Comparison of ENCODE assay signal across 28 cellular contexts in the genomic region with DNA sequence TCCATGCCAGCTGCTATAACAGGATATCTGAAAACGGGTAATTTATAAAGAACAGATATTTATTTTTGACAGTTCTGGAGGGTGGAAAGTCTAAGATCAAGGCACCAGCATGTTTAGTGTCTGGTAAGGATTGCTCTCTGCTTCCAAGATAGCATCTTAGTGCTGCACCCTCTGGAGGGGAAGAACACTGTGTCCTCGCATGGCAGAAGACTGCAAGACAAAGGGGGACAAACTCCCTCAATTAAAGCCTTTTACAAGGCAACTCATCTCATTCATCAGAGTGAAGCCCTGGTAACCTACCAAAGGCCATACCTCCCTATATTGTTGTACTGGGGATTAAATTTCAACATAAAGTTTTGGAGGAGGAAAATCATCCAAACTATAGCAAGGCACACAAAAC.
"Had no signal": no experiment of that assay in that cellular context is flagged by ENCODE, and none has a peak within 500 bp of the region (broad histone marks: within the 10 kb centered on the region; RNA-seq: fewer than 3 reads in every experiment).

No MANE protein-coding gene starts in this region.

- H3K36me3 Mint-ChIP-seq: natural killer cell treated with Interleukin-12 subunit alpha and Interleukin-12 subunit beta and Interleukin-15 and Interleukin-18, amount 100 ng/mL, for 72 hours; stimulated activated effector memory CD8-positive, alpha-beta T cell treated with anti-CD3 and anti-CD28 coated beads, Interleukin-12 subunit alpha, Interleukin-12 subunit beta, amount 100 ng/mL, for 72 hours; stimulated activated naive B cell treated with anti-CD40 and anti-IgM and Interleukin-4, amounts not matched to agents 10 μg/mL and 1 μg/mL and 100 μg/mL, for 72 hours had no signal

- DNase-seq: nephron progenitor cell; occipital lobe; ovary; posterior cingulate gyrus; psoas muscle; right cardiac atrium; right lobe of liver; sigmoid colon; small intestine; stimulated activated CD4-positive, alpha-beta T cell treated with anti-CD3 and anti-CD28 coated beads, Interleukin-15, amount 100 ng/mL, for 24 hours; stimulated activated CD4-positive, alpha-beta T cell treated with anti-CD3 and anti-CD28 coated beads, Interleukin-2, amount 100 ng/mL, for 24 hours; stimulated activated CD4-positive, alpha-beta T cell treated with anti-CD3 and anti-CD28 coated beads, Interleukin-2, amount 100 ng/mL, for 48 hours; stimulated activated CD4-positive, alpha-beta T cell treated with anti-CD3 and anti-CD28 coated beads, Interleukin-4, amount 100 ng/mL, for 24 hours; stimulated activated naive B cell treated with anti-CD40 and anti-IgM and Interleukin-4, amounts not matched to agents 10 μg/mL and 1 μg/mL and 100 μg/mL, for 72 hours; stimulated activated naive CD4-positive, alpha-beta T cell treated with Interleukin-2 at 50 U/mL for 16 hours; stomach; thyroid gland; trophoblast cell; upper lobe of left lung had no signal

- ATAC-seq: natural killer cell treated with Interleukin-12 subunit alpha and Interleukin-12 subunit beta and Interleukin-15 and Interleukin-18, amount 100 ng/mL, for 72 hours; psoas muscle; right cardiac atrium; right lobe of liver; stimulated activated effector memory CD8-positive, alpha-beta T cell treated with anti-CD3 and anti-CD28 coated beads, Interleukin-12 subunit alpha, Interleukin-12 subunit beta, amount 100 ng/mL, for 72 hours; stimulated activated naive B cell treated with anti-CD40 and anti-IgM and Interleukin-4, amounts not matched to agents 10 μg/mL and 1 μg/mL and 100 μg/mL, for 72 hours had no signal

- H3K36me3 ChIP-seq: ovary, right lobe of liver, sigmoid colon, stomach, thoracic aorta, thyroid gland, tibial nerve, upper lobe of left lung, vagina had no signal

- H3K27ac ChIP-seq: ovary, parathyroid adenoma, psoas muscle, right lobe of liver, sigmoid colon, stomach, thoracic aorta, thyroid gland, tibial nerve, upper lobe of left lung, vagina had no signal

- H3K9me3 ChIP-seq: ovary, psoas muscle, right lobe of liver, sigmoid colon, stomach, thoracic aorta, thyroid gland, tibial nerve, upper lobe of left lung, vagina had no signal

- H3K4me1 Mint-ChIP-seq: nephron progenitor cell; neural crest cell; stimulated activated effector memory CD8-positive, alpha-beta T cell treated with anti-CD3 and anti-CD28 coated beads, Interleukin-12 subunit alpha, Interleukin-12 subunit beta, amount 100 ng/mL, for 72 hours; stimulated activated naive B cell treated with anti-CD40 and anti-IgM and Interleukin-4, amounts not matched to agents 10 μg/mL and 1 μg/mL and 100 μg/mL, for 72 hours had no signal

- H3K27me3 Mint-ChIP-seq: natural killer cell treated with Interleukin-12 subunit alpha and Interleukin-12 subunit beta and Interleukin-15 and Interleukin-18, amount 100 ng/mL, for 72 hours; progenitor cell of endocrine pancreas; stimulated activated naive B cell treated with anti-CD40 and anti-IgM and Interleukin-4, amounts not matched to agents 10 μg/mL and 1 μg/mL and 100 μg/mL, for 72 hours; stimulated activated naive CD8-positive, alpha-beta T cell treated with anti-CD3 and anti-CD28 coated beads, Interleukin-15, Interleukin-2, amounts not matched to agents 100 ng/mL and 50 ng/mL, for 24 hours had no signal

- H3K4me3 Mint-ChIP-seq: natural killer cell treated with Interleukin-12 subunit alpha and Interleukin-12 subunit beta and Interleukin-15 and Interleukin-18, amount 100 ng/mL, for 72 hours; nephron progenitor cell; neural crest cell; stimulated activated effector memory CD8-positive, alpha-beta T cell treated with anti-CD3 and anti-CD28 coated beads, Interleukin-12 subunit alpha, Interleukin-12 subunit beta, amount 100 ng/mL, for 72 hours; stimulated activated naive B cell treated with anti-CD40 and anti-IgM and Interleukin-4, amounts not matched to agents 10 μg/mL and 1 μg/mL and 100 μg/mL, for 72 hours; stimulated activated naive CD8-positive, alpha-beta T cell treated with anti-CD3 and anti-CD28 coated beads, Interleukin-15, Interleukin-2, amounts not matched to agents 100 ng/mL and 50 ng/mL, for 24 hours had no signal

- H3K27ac Mint-ChIP-seq: natural killer cell treated with Interleukin-12 subunit alpha and Interleukin-12 subunit beta and Interleukin-15 and Interleukin-18, amount 100 ng/mL, for 72 hours; nephron progenitor cell; progenitor cell of endocrine pancreas; stimulated activated effector memory CD8-positive, alpha-beta T cell treated with anti-CD3 and anti-CD28 coated beads, Interleukin-12 subunit alpha, Interleukin-12 subunit beta, amount 100 ng/mL, for 72 hours; stimulated activated naive B cell treated with anti-CD40 and anti-IgM and Interleukin-4, amounts not matched to agents 10 μg/mL and 1 μg/mL and 100 μg/mL, for 72 hours; stimulated activated naive CD8-positive, alpha-beta T cell treated with anti-CD3 and anti-CD28 coated beads, Interleukin-15, Interleukin-2, amounts not matched to agents 100 ng/mL and 50 ng/mL, for 24 hours had no signal

- H3K9me3 Mint-ChIP-seq: nephron progenitor cell, neural crest cell had no signal

- H3K27me3 ChIP-seq: ovary, right lobe of liver, sigmoid colon, stomach, thyroid gland, tibial nerve, upper lobe of left lung, vagina had no signal

- H3K4me3 ChIP-seq: ovary, psoas muscle, right lobe of liver, sigmoid colon, stomach, thoracic aorta, thyroid gland, tibial nerve, upper lobe of left lung, vagina had no signal

- H3K4me1 ChIP-seq: parathyroid adenoma, psoas muscle, right lobe of liver, sigmoid colon, stomach, thyroid gland, tibial nerve, upper lobe of left lung, vagina had no signal
